In genomic region chr2:29920631-29921559, GRCh38 we compare ENCODE assay signal across 8 cellular contexts. TPM values are rescaled to one million over a fixed set of nuclear protein-coding genes. Genes with fewer than 3 reads are reported as not detected.
DNase-seq lines count a peak whose midpoint lies in the region; ATAC-seq, FAIRE-seq and TF ChIP-seq lines count a peak whose summit lies in the region.

No MANE protein-coding gene starts in this region.

- TF ChIP-seq CTCF in brain (conservative IDR thresholded peaks at IDR 0.05) (no peak), HepG2 (CRISPR knock-in tag; IDR thresholded peaks at IDR 0.05) (no peak)

- no peak overlapping the region for H3K9ac ChIP-seq in HUES64 (ENCODE audit: low read depth, low read length)
- H3K9ac ChIP-seq in HepG2 (ENCODE audit: insufficient read depth, low read depth, low read length): no peak overlapping the region

- BruUV-seq in HepG2 (replicated peaks; lab: Mats Ljungman, UMichigan): no TSS peak

- H4K20me1 ChIP-seq in HepG2 (ENCODE audit: insufficient read depth, low read length): no peaks in the 10 kb centered on the region

- TF ChIP-seq EP300 in HepG2 (IDR thresholded peaks at IDR 0.05; ENCODE audit: low read depth in 2 of 2, low read length in 2 of 2): no peak
- TF ChIP-seq EP300 in HepG2 (CRISPR knock-in tag; IDR thresholded peaks at IDR 0.05; ENCODE audit: borderline replicate concordance): no peak

- H3K9me3 ChIP-seq in HUES64 (ENCODE audit: insufficient read depth, low read depth, low read length) (no peaks in the 10 kb centered on the region), HepG2 (ENCODE audit: low read length) (no peaks in the 10 kb centered on the region)

- TF ChIP-seq POLR2A in HepG2 (IDR thresholded peaks at IDR 0.05; ENCODE audit: insufficient read depth in 1 of 2, low read depth in 2 of 2, low read length in 2 of 2): no peak

- H3K36me3 ChIP-seq in HUES64 (ENCODE audit: insufficient read depth, low read length) (no peaks in the 10 kb centered on the region), HepG2 (replicated peaks in 1 of 2; ENCODE audit: control insufficient read depth in 1 of 2, insufficient read depth in 2 of 2, low read length in 2 of 2) (no peaks in the 10 kb centered on the region)

- no peak overlapping the region for H3K4me2 ChIP-seq in HepG2 (ENCODE audit: low read depth, low read length)

- peak; percentile 28 for ATAC-seq in HepG2
- no peak for ATAC-seq in GM19035 (IDR thresholded peaks at IDR 0.05; ENCODE audit: unreplicated experiment)
- no peak for ATAC-seq in GM21737 (IDR thresholded peaks at IDR 0.05; ENCODE audit: unreplicated experiment)

- intact Hi-C loops in HepG2 (cut with micrococcal nuclease; ENCODE audit: unreplicated experiment): no loop called here

- no peaks in the 10 kb centered on the region for H3K79me2 ChIP-seq in HepG2 (ENCODE audit: insufficient read depth, low read length)

- DNase-seq in D341Med (ENCODE audit: low spot score) (peak; percentile 35), HepG2 (ENCODE audit: low spot score) (no peak), superior temporal gyrus (ENCODE audit: extremely low spot score) (peak; percentile 18), NCI-H226 (no peak)

- CTCF ChIA-PET in HepG2 (lab: Yijun Ruan, JAX; ENCODE audit: low intra/inter-chr PET ratio, low total read pairs): no interaction called here

- in situ Hi-C loops in HepG2 (cut with HindIII; ENCODE audit: extremely low pct_ligation_motif_present, low pct_unique_long_range_greater_than_20kb): loop anchor here (5.0 kb wide), 2 partner anchors 106 to 151 kb away; no protein-coding TSS in a partner anchor

- under 1% methylated on average over 71 of the region's 71 CpGs for whole genome bisulfite sequencing in HUES64
- WGBS in HepG2 (ENCODE audit: low lambda C conversion rate): 70% methylated on average over 62 of the region's 71 CpGs

- H3K4me3 ChIP-seq in HUES64 (ENCODE audit: low read length) (peak overlapping the region; percentile 56), HepG2 (replicated peaks in 1 of 3; ENCODE audit: insufficient read depth in 1 of 3, low read depth in 2 of 3, low read length in 3 of 3) (no peak overlapping the region)

- peaks cover 53% of the 10 kb centered on the region for H3K27me3 Mint-ChIP-seq in brain

- H3K4me3 Mint-ChIP-seq in brain: peak overlapping the region; percentile 82 to 85 (median 84)

- POLR2A ChIA-PET in HepG2 (lab: Yijun Ruan, JAX): no interaction called here

- peaks cover 0 to 17% (median 0%) of the 10 kb centered on the region in 5 experiments for H3K9me3 Mint-ChIP-seq in brain

- H3K27ac ChIP-seq in HUES64 (ENCODE audit: low read depth, low read length) (no peak overlapping the region), HepG2 (ENCODE audit: extremely low read length, insufficient read depth, low read length) (no peak overlapping the region)

- peak overlapping the region in 1 of 5 experiments; percentile 30 for H3K27ac Mint-ChIP-seq in brain

- H3K4me1 ChIP-seq in HUES64 (ENCODE audit: insufficient read depth, low read length) (peaks cover 6% of the 10 kb centered on the region; the same call in 1 of the 2 replicates), HepG2 (ENCODE audit: insufficient read depth, low read length) (no peaks in the 10 kb centered on the region)

- H2AFZ ChIP-seq in HepG2 (ENCODE audit: low read length): no peak overlapping the region

- H3K4me1 Mint-ChIP-seq in brain: peaks cover 36% of the 10 kb centered on the region

- FAIRE-seq in HepG2 (lab: Jason Lieb, UNC): no peak

- H3K27me3 ChIP-seq in HUES64 (ENCODE audit: insufficient read depth, low read length) (peaks cover 58% of the 10 kb centered on the region), HepG2 (ENCODE audit: control insufficient read depth in 1 of 2, insufficient read depth in 2 of 2, low read length in 2 of 2) (peaks cover 0 to 12% of the 10 kb centered on the region in 2 experiments; a peak in 3 of 5 replicates)

- H3K36me3 Mint-ChIP-seq in brain: no peaks in the 10 kb centered on the region

- TF ChIP-seq RAD21 in HepG2 (CRISPR knock-in tag; IDR thresholded peaks at IDR 0.05): no peak

TF ChIP-seq in HepG2, 621 proteins besides CTCF, POLR2A, EP300 and RAD21:
- TF ChIP-seq ZBTB21 (CRISPR knock-in tag; IDR thresholded peaks at IDR 0.05) (no peak), ZNF382 (CRISPR knock-in tag; IDR thresholded peaks at IDR 0.05; ENCODE audit: borderline replicate concordance) (no peak), ZNF234 (CRISPR knock-in tag; conservative IDR thresholded peaks at IDR 0.05) (no peak), SP5 (CRISPR knock-in tag; IDR thresholded peaks at IDR 0.05; ENCODE audit: borderline replicate concordance, low read depth) (no peak), TEAD3 (CRISPR knock-in tag; optimal IDR thresholded peaks at IDR 0.05; ENCODE audit: borderline replicate concordance) (no peak), FOXM1 (CRISPR knock-in tag; IDR thresholded peaks at IDR 0.05) (no peak), ZNF557 (CRISPR knock-in tag; IDR thresholded peaks at IDR 0.05) (no peak), NFYC (CRISPR knock-in tag; IDR thresholded peaks at IDR 0.05) (no peak), ZNF468 (CRISPR knock-in tag; IDR thresholded peaks at IDR 0.05) (no peak), KLF12 (CRISPR knock-in tag; IDR thresholded peaks at IDR 0.05; ENCODE audit: borderline replicate concordance) (no peak), RBFOX2 (IDR thresholded peaks at IDR 0.05; ENCODE audit: low read depth, low read length) (no peak), ZNF180 (CRISPR knock-in tag; IDR thresholded peaks at IDR 0.05; ENCODE audit: borderline replicate concordance, low read depth) (no peak), ZNF343 (CRISPR knock-in tag; IDR thresholded peaks at IDR 0.05) (no peak), CC2D1A (CRISPR knock-in tag; IDR thresholded peaks at IDR 0.05) (no peak)
TF ChIP-seq in HepG2: peak in this region for 0.

RNA-seq across cellular contexts. Expression of gene ALK, which starts 0.5 kb away (rescaled TPM):
- 0.40 TPM for polyA plus RNA-seq in HUES64 (2013, experiment 1 of 2)
- polyA plus RNA-seq in HUES64 (2013, experiment 2 of 2): 0.38 TPM
- 0.41 TPM for polyA plus RNA-seq in brain (ENCODE audit: insufficient read depth, low read depth, low replicate concordance)
- total RNA-seq in HepG2 (2016; rRNA removed; fragmentation: Illumina TruSeq; extraction: Trizol): not detected in 2 replicates
- not detected in 2 replicates for total RNA-seq in HepG2 (2016; cell fraction: cytosol; rRNA removed; fragmentation: Illumina TruSeq; extraction: Trizol; ENCODE audit: low read depth)
- not detected in 2 replicates for total RNA-seq in HepG2 (2016; cell fraction: insoluble cytoplasmic fraction; rRNA removed; fragmentation: Illumina TruSeq; extraction: Trizol)
- not detected in 2 replicates for total RNA-seq in HepG2 (2016; cell fraction: membrane; rRNA removed; fragmentation: Illumina TruSeq; extraction: Trizol)
- total RNA-seq in HepG2 (2016; cell fraction: nucleus; rRNA removed; fragmentation: Illumina TruSeq; extraction: Trizol): not detected in 2 replicates
- polyA plus RNA-seq in HepG2 (2011; rRNA removed): not detected in 2 replicates
- polyA plus RNA-seq in HepG2 (2011; cell fraction: cytosol; rRNA removed): not detected in 2 replicates
- not detected in 2 replicates for polyA plus RNA-seq in HepG2 (2011; cell fraction: nucleus; rRNA removed)
- not detected in 2 replicates for polyA plus RNA-seq in HepG2 (2012)
- polyA plus RNA-seq in HepG2 (2016; cell fraction: cytosol; fragmentation: Illumina TruSeq; extraction: Trizol; ENCODE audit: low read depth): not detected in 2 replicates
- polyA plus RNA-seq in HepG2 (2016; cell fraction: insoluble cytoplasmic fraction; fragmentation: Illumina TruSeq; extraction: Trizol; ENCODE audit: low read depth): not detected in 2 replicates
- polyA plus RNA-seq in HepG2 (2016; cell fraction: membrane; fragmentation: Illumina TruSeq; extraction: Trizol; ENCODE audit: low read depth): not detected in 2 replicates
- not detected in 2 replicates for polyA plus RNA-seq in HepG2 (2016; cell fraction: nucleus; fragmentation: Illumina TruSeq; extraction: Trizol; ENCODE audit: insufficient read depth, low read depth)
- not detected in 2 replicates for polyA minus RNA-seq in HepG2 (2011; rRNA and poly(A)+ RNA removed; ENCODE audit: low replicate concordance)
- not detected in 2 replicates for polyA minus RNA-seq in HepG2 (2011; cell fraction: cytosol; rRNA and poly(A)+ RNA removed)
- not detected in 2 replicates for polyA minus RNA-seq in HepG2 (2011; cell fraction: nucleus; rRNA and poly(A)+ RNA removed)

Comparison
In these comparisons a context has a peak if more than half of its experiments do, and no peak if none do; other contexts are left out.
1. DNase-seq: peak in D341Med (single experiment) and superior temporal gyrus (single experiment); none in HepG2 (single experiment) and NCI-H226 (single experiment).